Comparison of ENCODE assay signal across 31 cellular contexts in the genomic region with DNA sequence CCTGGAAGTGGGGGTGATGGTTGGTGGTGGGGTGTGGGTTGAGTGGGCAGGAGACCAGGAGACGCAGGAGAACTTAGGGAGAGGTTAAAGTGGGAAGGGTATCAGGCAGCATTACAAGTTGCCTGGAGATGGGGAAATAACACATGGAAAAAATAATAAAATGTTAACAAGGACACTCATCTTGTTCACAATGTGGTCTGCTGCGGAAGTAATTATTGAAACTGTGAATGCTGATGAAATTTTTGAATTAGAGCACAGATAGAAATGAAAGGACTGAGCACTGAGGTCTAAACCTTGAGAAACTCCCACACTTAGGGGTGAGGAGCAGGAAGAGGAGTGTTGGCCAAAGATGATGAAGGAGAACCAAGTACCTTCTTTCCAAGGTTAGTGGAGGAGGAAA.
"Had no signal": no experiment of that assay in that cellular context is flagged by ENCODE, and none has a peak within 500 bp of the region (broad histone marks: within the 10 kb centered on the region; RNA-seq: fewer than 3 reads in every experiment).

No MANE protein-coding gene starts in this region.

- H3K27ac ChIP-seq: brain microvascular endothelial cell, cardiac muscle cell, PC-9, WERI-Rb-1 had no signal

- H2AFZ ChIP-seq: PC-9 had no signal

- H3K4me2 ChIP-seq: PC-9 had no signal

- H3K4me3 ChIP-seq: cardiac muscle cell, PC-9 had no signal

- H3K9me3 Mint-ChIP-seq: activated CD4-positive, alpha-beta memory T cell treated with anti-CD3 and anti-CD28 coated beads, Interleukin-2, amount 10 ng/mL, durations not matched to agents 7 days and 5 days; activated naive CD8-positive, alpha-beta T cell treated with anti-CD3 and anti-CD28 coated beads for 36 hours; central memory CD8-positive, alpha-beta T cell had no signal

- DNase-seq: activated CD4-positive, alpha-beta memory T cell treated with anti-CD3 and anti-CD28 coated beads, Interleukin-2, amount 10 ng/mL, durations not matched to agents 7 days and 5 days; activated CD4-positive, alpha-beta T cell treated with anti-CD3 and anti-CD28 coated beads for 1 hour; activated CD4-positive, alpha-beta T cell treated with anti-CD3 and anti-CD28 coated beads for 48 hours; activated CD4-positive, CD25-positive, alpha-beta regulatory T cell; activated CD8-positive, alpha-beta memory T cell treated with anti-CD3 and anti-CD28 coated beads for 24 hours; activated CD8-positive, alpha-beta memory T cell treated with anti-CD3 and anti-CD28 coated beads, Interleukin-2, amount 10 ng/mL, durations not matched to agents 7 days and 5 days; activated CD8-positive, alpha-beta memory T cell treated with anti-CD3 and anti-CD28 coated beads, Interleukin-2, amount 50 U/mL, for 48 hours; activated effector memory CD4-positive, alpha-beta T cell treated with anti-CD3 and anti-CD28 coated beads, Interleukin-2, amount 50 U/mL, for 16 hours; activated naive CD4-positive, alpha-beta T cell; activated naive CD4-positive, alpha-beta T cell treated with anti-CD3 and anti-CD28 coated beads, Interleukin-2, amount 50 U/mL, for 16 hours; activated naive CD8-positive, alpha-beta T cell treated with anti-CD3 and anti-CD28 coated beads for 36 hours; activated T-cell treated with anti-CD3 and anti-CD28 coated beads, Interleukin-2, amount 50 U/mL, for 48 hours; amniotic stem cell; aorta; brain microvascular endothelial cell; NCI-H1105 treated with DMSO at 0.1 percent for 48 hours; NCI-H1436; NCI-H1694; NCI-H1930; NCI-H2081 treated with DMSO at 0.1 percent for 48 hours; NCI-H226; NCI-H446 treated with DMSO at 0.1 percent for 48 hours; NCI-H524; NCI-H69; NCI-H82; PC-9; Right ventricle myocardium superior; T1000; WERI-Rb-1 had no signal

- ATAC-seq: activated CD8-positive, alpha-beta memory T cell treated with anti-CD3 and anti-CD28 coated beads, Interleukin-2, amount 10 ng/mL, durations not matched to agents 7 days and 5 days had no signal

- H3K36me3 Mint-ChIP-seq: activated CD8-positive, alpha-beta memory T cell treated with anti-CD3 and anti-CD28 coated beads, Interleukin-2, amount 10 ng/mL, durations not matched to agents 7 days and 5 days; activated naive CD8-positive, alpha-beta T cell treated with anti-CD3 and anti-CD28 coated beads for 36 hours had no signal

- H3K4me3 Mint-ChIP-seq: activated CD4-positive, alpha-beta memory T cell treated with anti-CD3 and anti-CD28 coated beads, Interleukin-2, amount 10 ng/mL, durations not matched to agents 7 days and 5 days; activated CD8-positive, alpha-beta memory T cell treated with anti-CD3 and anti-CD28 coated beads, Interleukin-2, amount 10 ng/mL, durations not matched to agents 7 days and 5 days; activated naive CD8-positive, alpha-beta T cell treated with anti-CD3 and anti-CD28 coated beads for 36 hours; central memory CD8-positive, alpha-beta T cell had no signal

- H3K4me1 Mint-ChIP-seq: activated CD4-positive, alpha-beta memory T cell treated with anti-CD3 and anti-CD28 coated beads, Interleukin-2, amount 10 ng/mL, durations not matched to agents 7 days and 5 days; activated CD8-positive, alpha-beta memory T cell treated with anti-CD3 and anti-CD28 coated beads, Interleukin-2, amount 10 ng/mL, durations not matched to agents 7 days and 5 days; activated naive CD8-positive, alpha-beta T cell treated with anti-CD3 and anti-CD28 coated beads for 36 hours; central memory CD8-positive, alpha-beta T cell had no signal

- H3K36me3 ChIP-seq: brain microvascular endothelial cell, cardiac muscle cell, WERI-Rb-1 had no signal

- H3K27me3 ChIP-seq: brain microvascular endothelial cell, cardiac muscle cell had no signal

- H3K27ac Mint-ChIP-seq: activated CD4-positive, alpha-beta memory T cell treated with anti-CD3 and anti-CD28 coated beads, Interleukin-2, amount 10 ng/mL, durations not matched to agents 7 days and 5 days; activated CD8-positive, alpha-beta memory T cell treated with anti-CD3 and anti-CD28 coated beads, Interleukin-2, amount 10 ng/mL, durations not matched to agents 7 days and 5 days; activated naive CD8-positive, alpha-beta T cell treated with anti-CD3 and anti-CD28 coated beads for 36 hours had no signal
